Comparison of ENCODE assay signal across 18 cellular contexts in genomic region chr6:126797981-126798380, GRCh38.
DNase-seq lines count a peak whose midpoint lies in the region; ATAC-seq, FAIRE-seq and TF ChIP-seq lines count a peak whose summit lies in the region.
"Had no signal": no experiment of that assay in that cellular context is flagged by ENCODE, and none has a peak within 500 bp of the region (broad histone marks: within the 10 kb centered on the region; RNA-seq: fewer than 3 reads in every experiment).

No MANE protein-coding gene starts in this region.

- H3K4me1 ChIP-seq in OCI-LY7 (ENCODE audit: insufficient read depth, low read length, poor library complexity, severe bottlenecking): no peaks in the 10 kb centered on the region
- no peaks in the 10 kb centered on the region for H3K4me1 ChIP-seq in sigmoid colon
- no peaks in the 10 kb centered on the region for H3K4me1 ChIP-seq in thyroid gland
- H3K4me1 ChIP-seq: BLaER1 treated with 17β-estradiol and CSF1 and Interleukin-3, amounts not matched to agents 10 nM and 100 nM had no signal

- CTCF ChIA-PET in OCI-LY7 (lab: Charles Lee; ENCODE audit: unreplicated experiment): no interaction called here

- TF ChIP-seq EP300 in sigmoid colon (IDR thresholded peaks at IDR 0.05): no peak

- no peaks in the 10 kb centered on the region for H3K9me2 ChIP-seq in OCI-LY7 (ENCODE audit: insufficient read depth, low read length)

- TF ChIP-seq CTCF in OCI-LY7 (conservative IDR thresholded peaks at IDR 0.05; ENCODE audit: low read length): no peak
- TF ChIP-seq CTCF in sigmoid colon (IDR thresholded peaks at IDR 0.05): no peak
- no peak for TF ChIP-seq CTCF in thyroid gland (IDR thresholded peaks at IDR 0.05)

- BruUV-seq in OCI-LY7 (replicated peaks; lab: Mats Ljungman, UMichigan): no TSS peak

- no peak overlapping the region for H3K4me2 ChIP-seq in OCI-LY7 (ENCODE audit: low read length)
- H3K4me2 ChIP-seq: BLaER1 treated with 17β-estradiol and CSF1 and Interleukin-3, amounts not matched to agents 10 nM and 100 nM had no signal

- no peak overlapping the region for H2AFZ ChIP-seq in OCI-LY7 (ENCODE audit: low read length)

- H3K36me3 ChIP-seq in OCI-LY7 (ENCODE audit: insufficient read depth, low read length) (no peaks in the 10 kb centered on the region), sigmoid colon (no peaks in the 10 kb centered on the region), thyroid gland (no peaks in the 10 kb centered on the region)
- H3K36me3 ChIP-seq: BLaER1 treated with 17β-estradiol and CSF1 and Interleukin-3, amounts not matched to agents 10 nM and 100 nM had no signal

- H3K4me3 ChIP-seq in OCI-LY7 (ENCODE audit: low read depth, low read length, poor library complexity, severe bottlenecking) (no peak overlapping the region), sigmoid colon (no peak overlapping the region), thyroid gland (replicated peaks in 1 of 3) (no peak overlapping the region)
- H3K4me3 ChIP-seq: BLaER1 treated with 17β-estradiol and CSF1 and Interleukin-3, amounts not matched to agents 10 nM and 100 nM had no signal

- no peak for TF ChIP-seq POLR2A in sigmoid colon (IDR thresholded peaks at IDR 0.05)
- no peak for TF ChIP-seq POLR2A in thyroid gland (IDR thresholded peaks at IDR 0.05)

- ATAC-seq in HG03457 (IDR thresholded peaks at IDR 0.05; ENCODE audit: unreplicated experiment): no peak

- 58 to 80% methylated on average over 2 of the region's 2 CpGs for WGBS in sigmoid colon, 2 donors
- WGBS in thyroid gland, 2 donors: 89 to 90% methylated on average over 2 of the region's 2 CpGs

- DNase-seq in HCEC 1CT: peak; percentile 68
- peak; percentile 43 for DNase-seq in foreskin melanocyte
- no peak for DNase-seq in OCI-LY7 (ENCODE audit: low spot score)
- DNase-seq in sigmoid colon: no peak
- DNase-seq in thyroid gland: no peak
- DNase-seq: DMS79 treated with DMSO at 0.1 percent for 48 hours, MM.1S, NCI-H1105, NCI-H1694, NCI-H226, NCI-H526 treated with DMSO at 0.1 percent for 48 hours, SHP77 treated with DMSO at 0.1 percent for 48 hours had no signal

- H3K27me3 ChIP-seq in sigmoid colon: no peaks in the 10 kb centered on the region
- no peaks in the 10 kb centered on the region for H3K27me3 ChIP-seq in thyroid gland
- H3K27me3 ChIP-seq: BLaER1 treated with 17β-estradiol and CSF1 and Interleukin-3, amounts not matched to agents 10 nM and 100 nM had no signal

- intact Hi-C loops in OCI-LY7 (cut with micrococcal nuclease; ENCODE audit: unreplicated experiment) (no loop called here), sigmoid colon (cut with DNase I) (no loop called here), thyroid gland (cut with DNase I) (no loop called here)

- no peaks in the 10 kb centered on the region for H4K20me1 ChIP-seq in OCI-LY7 (ENCODE audit: insufficient read depth, low read length)
- H4K20me1 ChIP-seq: BLaER1 treated with 17β-estradiol and CSF1 and Interleukin-3, amounts not matched to agents 10 nM and 100 nM had no signal

- H3K79me2 ChIP-seq in OCI-LY7 (ENCODE audit: insufficient read depth, low read depth, low read length): no peaks in the 10 kb centered on the region

- POLR2A ChIA-PET in OCI-LY7 (lab: Charles Lee): no interaction called here

- H3K27ac ChIP-seq in OCI-LY7 (ENCODE audit: low read depth, low read length, poor library complexity, severe bottlenecking): no peak overlapping the region
- H3K27ac ChIP-seq in sigmoid colon: no peak overlapping the region
- no peak overlapping the region for H3K27ac ChIP-seq in thyroid gland
- H3K27ac ChIP-seq: BLaER1 treated with 17β-estradiol and CSF1 and Interleukin-3, amounts not matched to agents 10 nM and 100 nM had no signal

- H3K9me3 ChIP-seq in OCI-LY7 (ENCODE audit: low read length): no peaks in the 10 kb centered on the region
- no peaks in the 10 kb centered on the region for H3K9me3 ChIP-seq in sigmoid colon
- H3K9me3 ChIP-seq in thyroid gland: no peaks in the 10 kb centered on the region
- H3K9me3 ChIP-seq: BLaER1 treated with 17β-estradiol and CSF1 and Interleukin-3, amounts not matched to agents 10 nM and 100 nM had no signal

- FAIRE-seq in endometrium (lab: Jason Lieb, UNC): peak; percentile 51
- FAIRE-seq: G401.6, GM12891, GM18507 had no signal

Comparison
In these comparisons a context has a peak if more than half of its experiments do, and no peak if none do; other contexts are left out.
1. DNase-seq: peak in HCEC 1CT (single experiment) and foreskin melanocyte (single experiment); none in OCI-LY7 (single experiment), sigmoid colon (single experiment) and thyroid gland (0 of 2).